Comparison of ENCODE assay signal across 1 cellular context in genomic region chr5:34833991-34834793, GRCh38.
A peak's percentile ranks its signal among the peaks of the same experiment; 100 is the strongest.
TF ChIP-seq lines count a peak whose summit lies in the region.

No MANE protein-coding gene starts in this region.

TF ChIP-seq in HepG2, 621 proteins besides CTCF, POLR2A, EP300 and RAD21:
- TF ChIP-seq TBP (CRISPR knock-in tag; IDR thresholded peaks at IDR 0.05): no peak
- no peak for TF ChIP-seq CBX2 (IDR thresholded peaks at IDR 0.05; ENCODE audit: low read depth, low read length)
- TF ChIP-seq CBX2 (CRISPR knock-in tag; IDR thresholded peaks at IDR 0.05; ENCODE audit: low read depth): no peak
- peak; percentile 18; the same call in 1 of the 2 replicates for TF ChIP-seq CEBPB (IDR thresholded peaks at IDR 0.05; ENCODE audit: borderline replicate concordance, low read depth, low read length)
- 0 out of 4 replicates have a peak, but pooled peaks of 1 of the 2 experiments have one; percentile 3 for TF ChIP-seq MAFK (conservative IDR thresholded peaks at IDR 0.05 in 1 of 2, IDR thresholded peaks at IDR 0.05 in 1 of 2; ENCODE audit: low read length in 2 of 2)
